1 cellular context compared by ENCODE assay signal in genomic region chr17:68777856-68778694, GRCh38.
TF ChIP-seq lines count a peak whose summit lies in the region.

No MANE protein-coding gene starts in this region.

TF ChIP-seq in HepG2, 621 proteins besides CTCF, POLR2A, EP300 and RAD21 (continued from another document and continues in another):
- peak; percentile 38; the same call in 1 of the 2 replicates for TF ChIP-seq ZBTB43 (CRISPR knock-in tag; conservative IDR thresholded peaks at IDR 0.05)
- 0 out of 2 replicates have a peak, but pooled peaks have one; percentile 8 for TF ChIP-seq ZNF770 (CRISPR knock-in tag; IDR thresholded peaks at IDR 0.05)
- TF ChIP-seq KDM5B (CRISPR knock-in tag; IDR thresholded peaks at IDR 0.05; ENCODE audit: borderline replicate concordance): no peak
- TF ChIP-seq ZNF205 (CRISPR knock-in tag; IDR thresholded peaks at IDR 0.05): no peak
- no peak for TF ChIP-seq ZNF281 (CRISPR knock-in tag; IDR thresholded peaks at IDR 0.05; ENCODE audit: borderline replicate concordance)
- TF ChIP-seq ZNF446 (CRISPR knock-in tag; IDR thresholded peaks at IDR 0.05): no peak
- no peak for TF ChIP-seq ISX (CRISPR knock-in tag; conservative IDR thresholded peaks at IDR 0.05)
- peak; percentile 45; the same call in 1 of the 2 replicates for TF ChIP-seq NR2F6 (IDR thresholded peaks at IDR 0.05)
- TF ChIP-seq NR2F6 (CRISPR knock-in tag; IDR thresholded peaks at IDR 0.05): peak; percentile 71
- TF ChIP-seq SUZ12 (IDR thresholded peaks at IDR 0.05; ENCODE audit: low read depth, low read length): no peak
- TF ChIP-seq ARNT2 (CRISPR knock-in tag; IDR thresholded peaks at IDR 0.05; ENCODE audit: low read depth): peak; percentile 39; the same call in 1 of the 2 replicates
- no peak for TF ChIP-seq ZNF430 (CRISPR knock-in tag; IDR thresholded peaks at IDR 0.05)
- no peak for TF ChIP-seq TMF1 (CRISPR knock-in tag; IDR thresholded peaks at IDR 0.05; ENCODE audit: low read depth)
- no peak; the same call in 1 of the 2 replicates for TF ChIP-seq ZNF337 (CRISPR knock-in tag; IDR thresholded peaks at IDR 0.05; ENCODE audit: borderline replicate concordance, low read depth)
- TF ChIP-seq ZNF143 (CRISPR knock-in tag; IDR thresholded peaks at IDR 0.05): no peak
- peak; percentile 17; the same call in 1 of the 2 replicates for TF ChIP-seq TAF1 (CRISPR knock-in tag; IDR thresholded peaks at IDR 0.05)
- TF ChIP-seq MTA3 (CRISPR knock-in tag; IDR thresholded peaks at IDR 0.05): no peak
- no peak for TF ChIP-seq SOX6 (IDR thresholded peaks at IDR 0.05)
- peak; percentile 93 for TF ChIP-seq SOX6 (CRISPR knock-in tag; IDR thresholded peaks at IDR 0.05)
- no peak for TF ChIP-seq ZSCAN21 (CRISPR knock-in tag; IDR thresholded peaks at IDR 0.05; ENCODE audit: borderline replicate concordance)
- TF ChIP-seq DDIT3 (CRISPR knock-in tag; IDR thresholded peaks at IDR 0.05): no peak
- 0 out of 2 replicates have a peak, but pooled peaks have one; percentile 33 for TF ChIP-seq PRMT3 (CRISPR knock-in tag; IDR thresholded peaks at IDR 0.05; ENCODE audit: borderline replicate concordance, low read depth)
- TF ChIP-seq ZNF512 (CRISPR knock-in tag; IDR thresholded peaks at IDR 0.05): no peak
- no peak for TF ChIP-seq TP53 (CRISPR knock-in tag; conservative IDR thresholded peaks at IDR 0.05)
- TF ChIP-seq POGZ (CRISPR knock-in tag; IDR thresholded peaks at IDR 0.05): peak; percentile 47; the same call in 1 of the 2 replicates
- TF ChIP-seq ATF4 (CRISPR knock-in tag; IDR thresholded peaks at IDR 0.05): no peak
- TF ChIP-seq TEAD3 (CRISPR knock-in tag; optimal IDR thresholded peaks at IDR 0.05; ENCODE audit: borderline replicate concordance): peak; percentile 9
- TF ChIP-seq ZNF17 (CRISPR knock-in tag; IDR thresholded peaks at IDR 0.05): no peak
- 0 out of 2 replicates have a peak, but pooled peaks have one; percentile 42 for TF ChIP-seq ZNF878 (CRISPR knock-in tag; IDR thresholded peaks at IDR 0.05)
- no peak for TF ChIP-seq ATF7 (IDR thresholded peaks at IDR 0.05)
- no peak for TF ChIP-seq ATF7 (CRISPR knock-in tag; IDR thresholded peaks at IDR 0.05)
- no peak for TF ChIP-seq SRY (CRISPR knock-in tag; IDR thresholded peaks at IDR 0.05)
- TF ChIP-seq MAF1 (CRISPR knock-in tag; IDR thresholded peaks at IDR 0.05; ENCODE audit: borderline replicate concordance): no peak
- no peak for TF ChIP-seq TFAP4 (IDR thresholded peaks at IDR 0.05; ENCODE audit: borderline replicate concordance, low read depth)
- TF ChIP-seq ZNF230 (CRISPR knock-in tag; IDR thresholded peaks at IDR 0.05): 0 out of 2 replicates have a peak, but pooled peaks have one; percentile 73
- TF ChIP-seq SMYD3 (CRISPR knock-in tag; IDR thresholded peaks at IDR 0.05): 0 out of 2 replicates have a peak, but pooled peaks have one; percentile 51
- no peak for TF ChIP-seq SIX1 (CRISPR knock-in tag; IDR thresholded peaks at IDR 0.05; ENCODE audit: borderline replicate concordance)
- peak; percentile 77 for TF ChIP-seq ASH2L (IDR thresholded peaks at IDR 0.05; ENCODE audit: insufficient read length, low read depth, low read length)
- no peak for TF ChIP-seq ZXDC (CRISPR knock-in tag; IDR thresholded peaks at IDR 0.05)
- peak; percentile 58; the same call in 1 of the 2 replicates for TF ChIP-seq ZNF317 (CRISPR knock-in tag; IDR thresholded peaks at IDR 0.05)
- no peak for TF ChIP-seq ZFP36L2 (CRISPR knock-in tag; IDR thresholded peaks at IDR 0.05)
- peak; percentile 75; the same call in 1 of the 2 replicates for TF ChIP-seq ZNF280D (CRISPR knock-in tag; IDR thresholded peaks at IDR 0.05)
- no peak for TF ChIP-seq CHCHD3 (CRISPR knock-in tag; IDR thresholded peaks at IDR 0.05)
- no peak for TF ChIP-seq ZBTB37 (CRISPR knock-in tag; IDR thresholded peaks at IDR 0.05)
- TF ChIP-seq NRL (CRISPR knock-in tag; IDR thresholded peaks at IDR 0.05; ENCODE audit: borderline replicate concordance): no peak
- peak; percentile 4; the same call in 1 of the 2 replicates for TF ChIP-seq TBX3 (IDR thresholded peaks at IDR 0.05; ENCODE audit: borderline replicate concordance)
- TF ChIP-seq NCOR1 (IDR thresholded peaks at IDR 0.05; ENCODE audit: borderline replicate concordance, low read length): peak; percentile 67
- no peak for TF ChIP-seq ZNF773 (CRISPR knock-in tag; IDR thresholded peaks at IDR 0.05; ENCODE audit: borderline replicate concordance)
- peak; percentile 59 for TF ChIP-seq HDAC2 (CRISPR knock-in tag; IDR thresholded peaks at IDR 0.05)
- TF ChIP-seq HNF4A (CRISPR knock-in tag; IDR thresholded peaks at IDR 0.05): peak; percentile 87
- TF ChIP-seq ZFY (CRISPR knock-in tag; IDR thresholded peaks at IDR 0.05): no peak
- TF ChIP-seq ZNF780A (CRISPR knock-in tag; IDR thresholded peaks at IDR 0.05): no peak
